ENCODE assay signal across 20 cellular contexts in the genomic region with DNA sequence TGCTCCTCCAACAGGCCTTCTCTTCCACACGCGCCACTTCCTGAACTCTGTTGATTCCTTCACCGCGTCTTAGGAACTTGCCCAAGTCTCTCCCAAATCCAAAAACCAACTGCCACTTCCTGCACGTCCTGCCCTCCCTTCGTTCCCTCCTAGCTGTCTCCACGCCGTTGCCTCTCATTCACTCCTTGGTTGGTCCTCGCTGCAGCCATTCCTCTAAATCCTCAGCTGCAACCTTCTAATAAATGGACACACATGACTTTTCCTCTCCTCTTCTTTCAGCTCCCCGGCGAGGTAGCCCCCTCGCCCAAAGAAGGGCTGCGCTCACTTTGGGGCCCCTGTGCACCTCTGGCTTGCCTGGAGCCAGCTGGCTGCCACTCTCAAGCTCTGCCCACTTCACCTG.
DNase-seq lines count a peak whose midpoint lies in the region; ATAC-seq, FAIRE-seq and TF ChIP-seq lines count a peak whose summit lies in the region.
"Had no signal": no experiment of that assay in that cellular context is flagged by ENCODE, and none has a peak within 500 bp of the region (broad histone marks: within the 10 kb centered on the region; RNA-seq: fewer than 3 reads in every experiment).

No MANE protein-coding gene starts in this region.

- no peak for FAIRE-seq in K562 (lab: Jason Lieb, UNC)
- FAIRE-seq: A204.1, GM12892, GM18507 had no signal

- H3K4me1 Mint-ChIP-seq in neural progenitor cell (peaks cover 4% of the 10 kb centered on the region), endothelial cell (ENCODE audit: unreplicated experiment) (peaks cover 4% of the 10 kb centered on the region)

- H3K4me1 ChIP-seq in K562 (replicated peaks in 1 of 2; ENCODE audit: control insufficient read depth in 2 of 2, insufficient read depth in 2 of 2, low read length in 2 of 2) (peaks cover 0 to 5% of the 10 kb centered on the region in 2 experiments; a peak in 1 of 5 replicates), neural progenitor cell (no peaks in the 10 kb centered on the region), upper lobe of right lung (no peaks in the 10 kb centered on the region)
- H3K4me1 ChIP-seq: HAP-1 had no signal

- CTCF ChIA-PET in K562 (lab: Yijun Ruan, JAX; ENCODE audit: low intra/inter-chr PET ratio), result no interaction called here

- TF ChIP-seq POLR2A in K562 (conservative IDR thresholded peaks at IDR 0.05), result no peak

- H3K9me3 ChIP-seq in K562 (replicated peaks; ENCODE audit: control insufficient read depth, insufficient read depth, low read depth, low read length), result no peaks in the 10 kb centered on the region
- no peaks in the 10 kb centered on the region for H3K9me3 ChIP-seq in neural progenitor cell (ENCODE audit: low read depth)
- no peaks in the 10 kb centered on the region for H3K9me3 ChIP-seq in upper lobe of right lung
- H3K9me3 ChIP-seq: HAP-1 had no signal

- H2AFZ ChIP-seq in K562 (ENCODE audit: low read depth, low read length) (peak overlapping the region; percentile 23; the same call in 1 of the 2 replicates), neural progenitor cell (replicated peaks) (peak overlapping the region; percentile 72)

- H3K4me3 Mint-ChIP-seq in neural progenitor cell, result no peak overlapping the region
- no peak overlapping the region for H3K4me3 Mint-ChIP-seq in endothelial cell (ENCODE audit: unreplicated experiment)

- no peak for TF ChIP-seq EP300 in K562 (IDR thresholded peaks at IDR 0.05; ENCODE audit: low read length)

- H3K27ac Mint-ChIP-seq in neural progenitor cell (no peak overlapping the region), endothelial cell (ENCODE audit: unreplicated experiment) (no peak overlapping the region)
- H3K27ac Mint-ChIP-seq: CD4-positive, alpha-beta memory T cell had no signal

- peak; percentile 26 to 30 for DNase-seq in Kasumi-1 (lab: John Stamatoyannopoulos, UW)
- DNase-seq in K562 (ENCODE audit: extremely low read depth in 1 of 4, low spot score in 3 of 4), result no peak
- no peak for DNase-seq in neural progenitor cell (ENCODE audit: low spot score)
- DNase-seq in upper lobe of right lung, result peak; percentile 57
- no peak for DNase-seq in endothelial cell (ENCODE audit: low spot score)
- no peak for DNase-seq in AG20443 (ENCODE audit: low spot score)
- DNase-seq in Right ventricle myocardium superior, result no peak
- DNase-seq in CD1c-positive myeloid dendritic cell (ENCODE audit: extremely low spot score), result no peak
- DNase-seq: ACHN; AML-193; CD4-positive, alpha-beta memory T cell; DMS153; DMS79; GDM1; GOT3 had no signal

- no peaks in the 10 kb centered on the region for H3K9me3 Mint-ChIP-seq in neural progenitor cell
- H3K9me3 Mint-ChIP-seq in endothelial cell (ENCODE audit: unreplicated experiment), result no peaks in the 10 kb centered on the region
- H3K9me3 Mint-ChIP-seq: CD4-positive, alpha-beta memory T cell had no signal

- TF ChIP-seq RAD21 in K562 (CRISPR knock-in tag; conservative IDR thresholded peaks at IDR 0.05 in 1 of 2, IDR thresholded peaks at IDR 0.05 in 1 of 2), result no peak

- H3K79me2 ChIP-seq in K562 (ENCODE audit: control insufficient read depth, insufficient read depth, low read length) (no peaks in the 10 kb centered on the region), neural progenitor cell (ENCODE audit: low read depth) (no peaks in the 10 kb centered on the region)

- peaks cover 9% of the 10 kb centered on the region for H3F3A ChIP-seq in neural progenitor cell (ENCODE audit: low read depth)

- no peak overlapping the region for H3K9ac ChIP-seq in K562 (ENCODE audit: insufficient read depth in 1 of 2, low read depth in 2 of 2, low read length in 2 of 2)
- no peak overlapping the region for H3K9ac ChIP-seq in neural progenitor cell

- H3K36me3 ChIP-seq in K562 (ENCODE audit: control insufficient read depth, insufficient read depth, low read length) (no peaks in the 10 kb centered on the region), neural progenitor cell (no peaks in the 10 kb centered on the region), upper lobe of right lung (no peaks in the 10 kb centered on the region)
- H3K36me3 ChIP-seq: HAP-1 had no signal

- peaks cover 25 to 36% of the 10 kb centered on the region in 2 experiments; a peak in 4 of 5 replicates for H3K27me3 ChIP-seq in K562 (ENCODE audit: control insufficient read depth in 2 of 2, insufficient read depth in 2 of 2, low read length in 2 of 2)
- H3K27me3 ChIP-seq in neural progenitor cell, result no peaks in the 10 kb centered on the region
- H3K27me3 ChIP-seq in upper lobe of right lung, result no peaks in the 10 kb centered on the region

- no peak; the same call in 2 of the 3 replicates for ATAC-seq in K562
- ATAC-seq in upper lobe of right lung, result no peak
- ATAC-seq in Right ventricle myocardium superior (ENCODE audit: poor library complexity), result no peak

- H3K36me3 Mint-ChIP-seq in neural progenitor cell, result no peaks in the 10 kb centered on the region
- no peaks in the 10 kb centered on the region for H3K36me3 Mint-ChIP-seq in endothelial cell (ENCODE audit: low read depth, unreplicated experiment)
- H3K36me3 Mint-ChIP-seq: CD4-positive, alpha-beta memory T cell had no signal

- H3K27ac ChIP-seq in K562 (ENCODE audit: extremely low read depth, low read depth, low read length) (no peak overlapping the region), neural progenitor cell (no peak overlapping the region), upper lobe of right lung (no peak overlapping the region)
- H3K27ac ChIP-seq: C4-2B had no signal

- intact Hi-C loops in K562 (cut with micrococcal nuclease), result no loop called here
- intact Hi-C loops in upper lobe of right lung (cut with DNase I), result no loop called here
- intact Hi-C loops in Right ventricle myocardium superior (cut with DNase I), result no loop called here

- POLR2A ChIA-PET in K562 (lab: Yijun Ruan, JAX), result interaction anchor here (0.6 to 1.3 kb wide), 3 partner anchors 8 to 76 kb away, joined by 3 to 4 read pairs (median 3); no protein-coding TSS in a partner anchor

- H4K20me1 ChIP-seq in K562 (replicated peaks; ENCODE audit: control insufficient read depth, insufficient read depth, low read length), result no peaks in the 10 kb centered on the region
- H4K20me1 ChIP-seq in neural progenitor cell (ENCODE audit: low read depth), result no peaks in the 10 kb centered on the region

- WGBS in K562 (ENCODE audit: insufficient coverage, low coverage, missing lambda C conversion rate), result 30% methylated on average over 13 of the region's 13 CpGs

- no peak for TF ChIP-seq CTCF in K562 (IDR thresholded peaks at IDR 0.05 in 2 of 3, conservative IDR thresholded peaks at IDR 0.05 in 1 of 3; ENCODE audit: insufficient read depth in 2 of 3, low read depth in 1 of 3, low read length in 3 of 3)
- no peak for TF ChIP-seq CTCF in neural progenitor cell (IDR thresholded peaks at IDR 0.05)
- TF ChIP-seq CTCF in upper lobe of right lung (IDR thresholded peaks at IDR 0.05), result no peak
- TF ChIP-seq CTCF in endothelial cell (IDR thresholded peaks at IDR 0.05; ENCODE audit: unreplicated experiment), result no peak

- no peaks in the 10 kb centered on the region for H3K9me1 ChIP-seq in K562 (ENCODE audit: control insufficient read depth, insufficient read depth, low read length)

- H3K4me2 ChIP-seq in K562 (ENCODE audit: insufficient read depth, low read length), result peak overlapping the region; percentile 20; the same call in 1 of the 2 replicates
- no peak overlapping the region for H3K4me2 ChIP-seq in neural progenitor cell

- BruUV-seq in K562 (replicated peaks; lab: Mats Ljungman, UMichigan), result no TSS peak

- peaks cover 5% of the 10 kb centered on the region for H3K27me3 Mint-ChIP-seq in neural progenitor cell (ENCODE audit: insufficient read depth, low read depth)
- no peaks in the 10 kb centered on the region for H3K27me3 Mint-ChIP-seq in endothelial cell (ENCODE audit: unreplicated experiment)

- in situ Hi-C loops in K562 (cut with MboI), result no loop called here

- H3K4me3 ChIP-seq in K562 (no peak overlapping the region), neural progenitor cell (no peak overlapping the region), upper lobe of right lung (no peak overlapping the region)
- H3K4me3 ChIP-seq: HAP-1 had no signal

TF ChIP-seq in K562, 482 proteins besides CTCF, POLR2A, EP300 and RAD21:
- TF ChIP-seq NR2C2 (CRISPR knock-in tag; IDR thresholded peaks at IDR 0.05) (no peak), NR2C2 (tag; IDR thresholded peaks at IDR 0.05) (no peak), EZH2 (IDR thresholded peaks at IDR 0.05; ENCODE audit: borderline replicate concordance, low read depth, low read length) (0 out of 2 replicates have a peak, but pooled peaks have one; percentile 24), ZNF184 (CRISPR knock-in tag; IDR thresholded peaks at IDR 0.05) (peak; percentile 75)

Comparison
In these comparisons a context has a peak if more than half of its experiments do, and no peak if none do; other contexts are left out.
1. DNase-seq: peak in Kasumi-1 (2 of 2) and upper lobe of right lung (single experiment); none in K562 (0 of 4), neural progenitor cell (single experiment), endothelial cell (single experiment), AG20443 (single experiment), Right ventricle myocardium superior (single experiment) and CD1c-positive myeloid dendritic cell (single experiment).